ENCODE assay signal across 1 cellular context in the genomic region with DNA sequence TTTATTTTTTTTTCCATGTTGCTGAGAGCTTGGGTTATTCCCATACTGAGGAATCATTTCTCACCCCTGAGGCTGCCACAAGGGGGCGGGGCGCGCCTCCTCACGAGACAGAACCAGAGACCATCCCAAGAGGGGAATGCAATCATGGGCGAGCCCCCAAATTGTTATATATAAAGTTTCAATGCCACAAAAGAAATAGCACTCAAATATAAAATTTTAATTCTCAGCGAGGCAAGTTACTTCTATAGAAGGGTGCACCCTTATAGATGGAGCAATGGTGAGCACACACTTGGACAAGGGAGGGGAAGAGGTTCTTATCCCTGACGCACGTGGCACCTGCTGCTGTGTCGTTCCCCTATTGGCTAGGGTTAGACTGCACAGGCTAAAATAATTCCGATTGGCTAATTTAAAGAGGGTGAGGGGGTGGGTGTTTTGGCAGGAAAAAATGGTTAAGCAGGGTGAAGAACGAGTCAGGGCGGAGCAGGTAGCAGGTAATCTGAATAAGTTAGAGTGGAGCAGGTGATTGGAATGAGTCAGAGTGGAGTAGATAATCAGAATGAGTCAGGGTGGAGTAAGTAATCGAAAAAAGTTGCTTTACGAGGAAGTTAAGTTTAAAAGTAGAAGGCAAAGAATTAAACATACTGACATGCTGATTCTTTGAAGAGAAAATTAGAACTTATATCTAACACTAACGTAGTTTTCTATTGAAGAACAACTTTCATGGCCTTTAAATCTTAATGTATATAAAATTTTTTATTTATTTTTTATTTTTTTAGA.
TF ChIP-seq lines count a peak whose summit lies in the region.

No MANE protein-coding gene starts in this region.

TF ChIP-seq in liver, 16 proteins besides CTCF, POLR2A, EP300 and RAD21 (continued from another document):
- TF ChIP-seq, protein P1, sequence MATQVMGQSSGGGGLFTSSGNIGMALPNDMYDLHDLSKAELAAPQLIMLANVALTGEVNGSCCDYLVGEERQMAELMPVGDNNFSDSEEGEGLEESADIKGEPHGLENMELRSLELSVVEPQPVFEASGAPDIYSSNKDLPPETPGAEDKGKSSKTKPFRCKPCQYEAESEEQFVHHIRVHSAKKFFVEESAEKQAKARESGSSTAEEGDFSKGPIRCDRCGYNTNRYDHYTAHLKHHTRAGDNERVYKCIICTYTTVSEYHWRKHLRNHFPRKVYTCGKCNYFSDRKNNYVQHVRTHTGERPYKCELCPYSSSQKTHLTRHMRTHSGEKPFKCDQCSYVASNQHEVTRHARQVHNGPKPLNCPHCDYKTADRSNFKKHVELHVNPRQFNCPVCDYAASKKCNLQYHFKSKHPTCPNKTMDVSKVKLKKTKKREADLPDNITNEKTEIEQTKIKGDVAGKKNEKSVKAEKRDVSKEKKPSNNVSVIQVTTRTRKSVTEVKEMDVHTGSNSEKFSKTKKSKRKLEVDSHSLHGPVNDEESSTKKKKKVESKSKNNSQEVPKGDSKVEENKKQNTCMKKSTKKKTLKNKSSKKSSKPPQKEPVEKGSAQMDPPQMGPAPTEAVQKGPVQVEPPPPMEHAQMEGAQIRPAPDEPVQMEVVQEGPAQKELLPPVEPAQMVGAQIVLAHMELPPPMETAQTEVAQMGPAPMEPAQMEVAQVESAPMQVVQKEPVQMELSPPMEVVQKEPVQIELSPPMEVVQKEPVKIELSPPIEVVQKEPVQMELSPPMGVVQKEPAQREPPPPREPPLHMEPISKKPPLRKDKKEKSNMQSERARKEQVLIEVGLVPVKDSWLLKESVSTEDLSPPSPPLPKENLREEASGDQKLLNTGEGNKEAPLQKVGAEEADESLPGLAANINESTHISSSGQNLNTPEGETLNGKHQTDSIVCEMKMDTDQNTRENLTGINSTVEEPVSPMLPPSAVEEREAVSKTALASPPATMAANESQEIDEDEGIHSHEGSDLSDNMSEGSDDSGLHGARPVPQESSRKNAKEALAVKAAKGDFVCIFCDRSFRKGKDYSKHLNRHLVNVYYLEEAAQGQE (IDR thresholded peaks at IDR 0.05) = no peak
- TF ChIP-seq, protein P2, sequence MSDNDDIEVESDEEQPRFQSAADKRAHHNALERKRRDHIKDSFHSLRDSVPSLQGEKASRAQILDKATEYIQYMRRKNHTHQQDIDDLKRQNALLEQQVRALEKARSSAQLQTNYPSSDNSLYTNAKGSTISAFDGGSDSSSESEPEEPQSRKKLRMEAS (IDR thresholded peaks at IDR 0.05) = no peak
- no peak for TF ChIP-seq RXRA (IDR thresholded peaks at IDR 0.05)
- no peak for TF ChIP-seq SP1 (IDR thresholded peaks at IDR 0.05)
- TF ChIP-seq GABPA (IDR thresholded peaks at IDR 0.05 in 1 of 2, conservative IDR thresholded peaks at IDR 0.05 in 1 of 2) = no peak
- no peak for TF ChIP-seq HNF4G (IDR thresholded peaks at IDR 0.05)
- TF ChIP-seq EGR1 (IDR thresholded peaks at IDR 0.05; ENCODE audit: low read depth in 2 of 2) = no peak
- no peak for TF ChIP-seq TAF1 (conservative IDR thresholded peaks at IDR 0.05)
- no peak for TF ChIP-seq NR2F2 (IDR thresholded peaks at IDR 0.05)
- no peak for TF ChIP-seq HNF4A (conservative IDR thresholded peaks at IDR 0.05)
